ENCODE assay signal across 15 cellular contexts in genomic region chr1:68485431-68486022, GRCh38. TPM values are rescaled to one million over a fixed set of nuclear protein-coding genes. Genes with fewer than 3 reads are reported as not detected.
A peak's percentile ranks its signal among the peaks of the same experiment; 100 is the strongest.
DNase-seq lines count a peak whose midpoint lies in the region; ATAC-seq, FAIRE-seq and TF ChIP-seq lines count a peak whose summit lies in the region.
"Had no signal": no experiment of that assay in that cellular context is flagged by ENCODE, and none has a peak within 500 bp of the region (broad histone marks: within the 10 kb centered on the region; RNA-seq: fewer than 3 reads in every experiment).

No MANE protein-coding gene starts in this region.

- DNase-seq in GM23248 (peak; percentile 6), RCC 7860 (ENCODE audit: low spot score) (no peak), epithelial cell of esophagus (ENCODE audit: low read depth) (peak; percentile 6), type B pancreatic cell (ENCODE audit: extremely low spot score, unreplicated experiment) (no peak), NCI-H146 (lab: John Stamatoyannopoulos, UW) (no peak), NCI-H2227 (lab: John Stamatoyannopoulos, UW; ENCODE audit: unreplicated experiment) (no peak)
- DNase-seq: CD8-positive, alpha-beta memory T cell; H7; Karpas-422; NCI-H2029; NCI-H524 treated with DMSO at 0.1 percent for 48 hours; OCI-M1; Right ventricle myocardium superior had no signal

- H3K27ac ChIP-seq in GM23248, result no peak overlapping the region

- no peaks in the 10 kb centered on the region for H3K9me3 Mint-ChIP-seq in type B pancreatic cell

- H3F3A ChIP-seq in GM23248 (ENCODE audit: insufficient read depth), result no peaks in the 10 kb centered on the region

- no peaks in the 10 kb centered on the region for H3K9me2 ChIP-seq in GM23248 (ENCODE audit: insufficient read depth)

- H3K27ac Mint-ChIP-seq in type B pancreatic cell, result no peak overlapping the region

- ATAC-seq in HG02588 (IDR thresholded peaks at IDR 0.05; ENCODE audit: unreplicated experiment), result no peak

- peaks cover 32% of the 10 kb centered on the region for H3K36me3 Mint-ChIP-seq in type B pancreatic cell
- H3K36me3 Mint-ChIP-seq: CD8-positive, alpha-beta memory T cell had no signal

- H3K4me1 ChIP-seq in GM23248 (ENCODE audit: insufficient read depth), result no peaks in the 10 kb centered on the region

- in situ Hi-C loops in GM23248 (cut with MboI), result loop anchor here (25.0 kb wide), 1 partner anchor 1652 kb away; no protein-coding TSS in a partner anchor

- no peaks in the 10 kb centered on the region for H3K9me3 ChIP-seq in GM23248 (ENCODE audit: low read depth)

- H3K79me2 ChIP-seq in GM23248 (ENCODE audit: insufficient read depth), result peaks cover 6% of the 10 kb centered on the region; the same call in 1 of the 2 replicates

- no peaks in the 10 kb centered on the region for H3K4me1 Mint-ChIP-seq in type B pancreatic cell (ENCODE audit: unreplicated experiment)

- H3K27me3 ChIP-seq in GM23248 (replicated peaks; ENCODE audit: insufficient read depth), result no peaks in the 10 kb centered on the region

- no peak overlapping the region for H3K4me3 ChIP-seq in GM23248
- no peak overlapping the region for H3K4me3 ChIP-seq in epithelial cell of esophagus (ENCODE audit: low read length)

- no peak overlapping the region for H3K4me2 ChIP-seq in GM23248 (ENCODE audit: unreplicated experiment)

- H2AFZ ChIP-seq in GM23248, result peak overlapping the region; percentile 55; the same call in 1 of the 2 replicates

- no peak overlapping the region for H3K9ac ChIP-seq in GM23248

- peak; percentile 30 for FAIRE-seq in RCC 7860 (lab: Jason Lieb, UNC)

- TF ChIP-seq CTCF in epithelial cell of esophagus (IDR thresholded peaks at IDR 0.05; ENCODE audit: insufficient read depth, low read depth, low read length, missing control alignments) (no peak), type B pancreatic cell (conservative IDR thresholded peaks at IDR 0.05) (peak; percentile 53)

- H3K27me3 Mint-ChIP-seq in type B pancreatic cell, result no peaks in the 10 kb centered on the region
- H3K27me3 Mint-ChIP-seq: CD8-positive, alpha-beta memory T cell had no signal

- H4K20me1 ChIP-seq in GM23248 (ENCODE audit: insufficient read depth), result no peaks in the 10 kb centered on the region

- 0 out of 2 replicates have a peak, but pooled peaks cover 3% of the 10 kb centered on the region for H3K36me3 ChIP-seq in GM23248 (ENCODE audit: low read depth)

- WGBS in GM23248 (ENCODE audit: low coverage in 1 of 2, low lambda C conversion rate in 2 of 2, missing lambda C conversion rate in 2 of 2), 2 experiments, result 34 to 43% methylated on average over 3 of the region's 3 CpGs

- H3K4me3 Mint-ChIP-seq in type B pancreatic cell, result no peak overlapping the region
- H3K4me3 Mint-ChIP-seq: CD8-positive, alpha-beta memory T cell had no signal

RNA-seq across cellular contexts. Expression of gene DEPDC1, which starts 11.4 kb away (rescaled TPM):
- total RNA-seq in GM23248 (2014; rRNA removed; shearing (Covaris generic)), result 9.9 and 14.7 TPM in 2 replicates
- polyA plus RNA-seq in GM23248 (2016; fragmentation: Nextera tagmentation; extraction: Ambion mirVana), result 14.5 and 15.3 TPM in 2 replicates
- 9.7 and 25.7 TPM in 2 replicates for total RNA-seq in type B pancreatic cell (ENCODE audit: low replicate concordance)

RNA-seq across cellular contexts. Expression of gene RPE65, which starts 35.8 kb away (rescaled TPM):
- not detected in 2 replicates for total RNA-seq in GM23248 (2014; rRNA removed; shearing (Covaris generic))
- not detected in 2 replicates for polyA plus RNA-seq in GM23248 (2016; fragmentation: Nextera tagmentation; extraction: Ambion mirVana)
- 0.14 TPM in 1 of 2 replicates, not detected in the other for total RNA-seq in type B pancreatic cell (ENCODE audit: low replicate concordance)
- total RNA-seq: CD8-positive, alpha-beta memory T cell; H7; Right ventricle myocardium superior had no signal
- polyA plus RNA-seq: BJ; CD8-positive, alpha-beta memory T cell had no signal

Comparison
In these comparisons a context has a peak if more than half of its experiments do, and no peak if none do; other contexts are left out.
1. DNase-seq: peak in GM23248 (single experiment) and epithelial cell of esophagus (single experiment); none in RCC 7860 (single experiment), type B pancreatic cell (single experiment), NCI-H146 (single experiment) and NCI-H2227 (single experiment).